Comparison of ENCODE assay signal across 27 cellular contexts in genomic region chr1:222326710-222327036, GRCh38.
"Had no signal": no experiment of that assay in that cellular context is flagged by ENCODE, and none has a peak within 500 bp of the region (broad histone marks: within the 10 kb centered on the region; RNA-seq: fewer than 3 reads in every experiment).

No MANE protein-coding gene starts in this region.

- H3K36me3 ChIP-seq: brain microvascular endothelial cell, gastrocnemius medialis, heart left ventricle had no signal

- H3K4me3 ChIP-seq: coronary artery, dorsolateral prefrontal cortex, gastrocnemius medialis, heart left ventricle had no signal

- FAIRE-seq: astrocyte, bronchial epithelial cell had no signal

- H3K9me3 ChIP-seq: gastrocnemius medialis, heart left ventricle had no signal

- DNase-seq: activated CD4-positive, alpha-beta memory T cell treated with anti-CD3 and anti-CD28 coated beads, Interleukin-2, amount 10 ng/mL, durations not matched to agents 7 days and 5 days; activated CD4-positive, alpha-beta T cell treated with anti-CD3 and anti-CD28 coated beads for 36 hours; activated CD4-positive, alpha-beta T cell treated with anti-CD3 and anti-CD28 coated beads, Interleukin-2, amount 10 ng/mL, durations not matched to agents 24 days and 14 days; activated CD4-positive, alpha-beta T cell treated with anti-CD3 and anti-CD28 coated beads, Interleukin-2, amount 50 U/mL, for 4 hours; activated CD4-positive, CD25-positive, alpha-beta regulatory T cell; activated CD4-positive, CD25-positive, alpha-beta regulatory T cell treated with anti-CD3 and anti-CD28 coated beads, Interleukin-2, amount 50 U/mL, for 72 hours; activated effector memory CD4-positive, alpha-beta T cell treated with Interleukin-2 at 50 U/mL for 16 hours; activated gamma-delta T cell treated with Interleukin-2 at 50 U/mL for 16 hours; activated naive CD4-positive, alpha-beta T cell treated with anti-CD3 and anti-CD28 coated beads, Interleukin-2, amount 50 U/mL, for 16 hours; activated naive CD4-positive, alpha-beta T cell treated with Interleukin-2 at 50 U/mL for 16 hours; activated T-cell treated with anti-CD3 and anti-CD28 coated beads, Interleukin-2, amount 50 U/mL, for 4 hours; amniotic stem cell; anterior cingulate cortex; brain microvascular endothelial cell; dorsolateral prefrontal cortex; effector memory CD4-positive, alpha-beta T cell; endodermal cell; foreskin keratinocyte; gastrocnemius medialis; glutamatergic neuron; heart left ventricle; T-helper 1 cell; T-helper 17 cell; T1000 had no signal

- H3K4me1 ChIP-seq: foreskin keratinocyte, gastrocnemius medialis, heart left ventricle had no signal

- H3K27me3 ChIP-seq: brain microvascular endothelial cell, gastrocnemius medialis, heart left ventricle had no signal

- H3K27ac ChIP-seq: brain microvascular endothelial cell, coronary artery, dorsolateral prefrontal cortex, foreskin keratinocyte, gastrocnemius medialis, heart left ventricle had no signal
